Comparison of ENCODE assay signal across 12 cellular contexts in the genomic region with DNA sequence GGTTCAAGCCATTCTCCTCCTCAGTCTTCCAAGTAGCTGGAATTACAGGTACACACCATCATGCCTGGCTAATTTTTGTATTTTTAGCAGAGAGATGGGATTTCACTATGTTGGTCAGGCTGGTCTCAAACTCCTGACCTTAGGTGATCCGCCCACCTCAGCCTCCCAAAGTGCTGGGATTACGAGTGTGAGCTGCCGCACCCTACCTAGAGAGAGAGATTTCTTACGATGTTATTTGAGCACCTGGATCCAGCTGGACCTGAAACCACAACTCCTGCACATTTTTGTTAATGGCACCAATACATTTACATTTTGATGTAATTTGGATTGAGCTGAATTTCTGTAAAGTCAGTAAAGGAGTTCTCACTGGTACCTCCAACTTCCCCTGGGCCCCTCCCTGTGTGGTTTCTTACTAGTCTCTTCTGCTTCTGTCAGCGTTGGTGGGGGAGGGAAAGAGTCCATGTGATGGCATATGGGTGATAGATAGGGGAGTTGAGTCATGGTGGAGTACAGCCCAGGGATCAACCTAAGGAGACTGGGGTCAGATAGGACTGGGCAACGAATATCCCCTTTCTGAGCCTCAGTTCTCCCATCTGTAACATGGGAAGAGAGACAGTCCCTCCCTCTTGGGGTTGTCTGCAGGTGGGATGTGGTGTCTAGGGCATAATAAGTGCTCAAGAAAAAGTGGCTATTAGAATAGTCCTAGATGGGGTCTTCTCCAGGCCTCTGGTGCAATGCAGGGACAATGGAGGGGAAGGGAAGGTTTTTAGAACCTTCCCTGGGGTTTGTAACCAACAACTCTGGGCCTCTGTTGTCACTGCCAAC.
DNase-seq lines count a peak whose midpoint lies in the region; ATAC-seq and TF ChIP-seq lines count a peak whose summit lies in the region.
"Had no signal": no experiment of that assay in that cellular context is flagged by ENCODE, and none has a peak within 500 bp of the region (broad histone marks: within the 10 kb centered on the region; RNA-seq: fewer than 3 reads in every experiment).

No MANE protein-coding gene starts in this region.

- peaks cover 23 to 30% of the 10 kb centered on the region in 2 donors for H3K4me1 ChIP-seq in gastrocnemius medialis

- peaks cover 32% of the 10 kb centered on the region for H3K4me1 Mint-ChIP-seq in activated naive CD8-positive, alpha-beta T cell (ENCODE audit: low read depth)

- H3K27me3 Mint-ChIP-seq in activated naive CD8-positive, alpha-beta T cell, result no peaks in the 10 kb centered on the region

- H3K27ac ChIP-seq in gastrocnemius medialis, result peak overlapping the region; percentile 42 to 64 (median 51)

- H3K9me3 ChIP-seq in gastrocnemius medialis, result no peaks in the 10 kb centered on the region
- H3K9me3 ChIP-seq: ascending aorta, sigmoid colon had no signal

- DNase-seq in SIG-M5 treated with dmso at 0.1 percent for 504 hours (lab: John Stamatoyannopoulos, UW; ENCODE audit: unreplicated experiment), result peak; percentile 46
- DNase-seq in SIG-M5 (lab: John Stamatoyannopoulos, UW), result no peak
- peak; percentile 89 for DNase-seq in NB4 (ENCODE audit: low read depth)
- no peak for DNase-seq in gastrocnemius medialis
- no peak for DNase-seq in medulla oblongata (ENCODE audit: extremely low spot score)
- DNase-seq in NCI-H1417 treated with DMSO at 0.1 percent for 48 hours (lab: John Stamatoyannopoulos, UW), result no peak
- DNase-seq: activated CD4-positive, CD25-positive, alpha-beta regulatory T cell treated with anti-CD3 and anti-CD28 coated beads, Interleukin-2, amount 50 U/mL, for 72 hours; head of caudate nucleus; sigmoid colon had no signal

- peak overlapping the region; percentile 33 for H3K4me3 Mint-ChIP-seq in activated naive CD8-positive, alpha-beta T cell

- no peak for TF ChIP-seq POLR2A in NB4 (IDR thresholded peaks at IDR 0.05; ENCODE audit: extremely low read depth, insufficient read length)
- no peak for TF ChIP-seq POLR2A in gastrocnemius medialis (IDR thresholded peaks at IDR 0.05)

- H3K9me3 Mint-ChIP-seq in activated naive CD8-positive, alpha-beta T cell (ENCODE audit: low read depth), result no peaks in the 10 kb centered on the region

- H3K4me3 ChIP-seq in NB4 (ENCODE audit: low read depth, low read length), result no peak overlapping the region
- no peak overlapping the region for H3K4me3 ChIP-seq in gastrocnemius medialis
- H3K4me3 ChIP-seq: ascending aorta, sigmoid colon had no signal

- intact Hi-C loops in gastrocnemius medialis (cut with DNase I; ENCODE audit: low total_unique reads), result loop anchor here (1.0 kb wide), 1 partner anchor 46 kb away; no protein-coding TSS in a partner anchor

- H3K27ac Mint-ChIP-seq in activated naive CD8-positive, alpha-beta T cell, result peak overlapping the region; percentile 55

- no peaks in the 10 kb centered on the region for H3K36me3 Mint-ChIP-seq in activated naive CD8-positive, alpha-beta T cell

- H3K27me3 ChIP-seq in gastrocnemius medialis, result no peaks in the 10 kb centered on the region
- H3K27me3 ChIP-seq: ascending aorta, sigmoid colon had no signal

- ATAC-seq in gastrocnemius medialis (no peak), HG02678 (IDR thresholded peaks at IDR 0.05; ENCODE audit: unreplicated experiment) (no peak)

- no peak for TF ChIP-seq CTCF in NB4 (IDR thresholded peaks at IDR 0.05; ENCODE audit: low read depth, low read length)
- no peak for TF ChIP-seq CTCF in gastrocnemius medialis (IDR thresholded peaks at IDR 0.05 in 4 of 5, conservative IDR thresholded peaks at IDR 0.05 in 1 of 5)

- H3K36me3 ChIP-seq in gastrocnemius medialis, result no peaks in the 10 kb centered on the region
- H3K36me3 ChIP-seq: ascending aorta, sigmoid colon had no signal

- in situ Hi-C loops in gastrocnemius medialis (cut with MboI; ENCODE audit: low sequenced_read_pairs in 4 of 4), result no loop called here

Comparison
In these comparisons a context has a peak if more than half of its experiments do, and no peak if none do; other contexts are left out.
1. DNase-seq: peak in SIG-M5 treated with dmso at 0.1 percent for 504 hours (single experiment) and NB4 (single experiment); none in SIG-M5 (single experiment), gastrocnemius medialis (0 of 2), medulla oblongata (single experiment) and NCI-H1417 treated with DMSO at 0.1 percent for 48 hours (single experiment).